Comparison of ENCODE assay signal across 26 cellular contexts in the genomic region with DNA sequence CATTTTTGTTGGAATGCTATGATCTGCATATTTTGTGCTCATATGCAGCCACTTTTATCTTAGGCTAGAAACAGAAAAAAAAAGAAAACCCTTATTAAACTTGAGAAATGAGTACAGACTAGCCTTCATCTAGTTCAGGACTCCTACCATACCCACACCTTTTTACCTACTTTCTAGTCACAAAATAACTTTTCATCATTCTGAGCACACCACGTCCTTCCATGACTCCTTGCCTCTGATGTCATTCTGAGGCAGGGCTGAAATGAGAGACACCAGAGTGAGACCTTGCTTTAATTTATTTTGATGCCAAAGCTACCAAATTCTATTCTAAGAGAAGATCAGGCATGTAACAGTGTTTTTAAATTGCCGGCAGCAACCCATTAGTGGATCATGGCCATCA. TPM values are rescaled to one million over a fixed set of nuclear protein-coding genes. Genes with fewer than 3 reads are reported as not detected.
DNase-seq lines count a peak whose midpoint lies in the region; ATAC-seq, FAIRE-seq and TF ChIP-seq lines count a peak whose summit lies in the region.
"Had no signal": no experiment of that assay in that cellular context is flagged by ENCODE, and none has a peak within 500 bp of the region (broad histone marks: within the 10 kb centered on the region; RNA-seq: fewer than 3 reads in every experiment).

No MANE protein-coding gene starts in this region.

- no peak for DNase-seq in activated T-cell treated with anti-CD3 and anti-CD28 coated beads, Interleukin-2, amount 50 U/mL, for 24 hours
- DNase-seq in activated T-cell treated with anti-CD3 and anti-CD28 coated beads, Interleukin-2, amount 50 U/mL, for 48 hours = no peak
- DNase-seq in Karpas-422 (no peak), osteocyte (ENCODE audit: extremely low spot score, unreplicated experiment) (no peak), GM19239 (ENCODE audit: insufficient read length, low spot score) (no peak)
- DNase-seq in activated naive CD8-positive, alpha-beta T cell treated with anti-CD3 and anti-CD28 coated beads, Interleukin-2, amount 50 U/mL, for 24 hours = no peak
- DNase-seq: ACHN; activated naive CD4-positive, alpha-beta T cell; COR-L47; DMS79 treated with DMSO at 0.1 percent for 48 hours; heart right ventricle; left cardiac atrium; NCI-H1436; NCI-H2107; nucleus accumbens; PC-3; SHP77 had no signal

- H3K4me1 Mint-ChIP-seq in activated T-cell treated with anti-CD3 and anti-CD28 coated beads, Interleukin-2, amount 50 U/mL, for 24 hours (ENCODE audit: low read depth) = peaks cover 18% of the 10 kb centered on the region
- peaks cover 12% of the 10 kb centered on the region for H3K4me1 Mint-ChIP-seq in activated naive CD8-positive, alpha-beta T cell treated with anti-CD3 and anti-CD28 coated beads, Interleukin-2, amount 50 U/mL, for 24 hours
- peaks cover 23% of the 10 kb centered on the region for H3K4me1 Mint-ChIP-seq in osteocyte (ENCODE audit: unreplicated experiment)

- H3K4me3 Mint-ChIP-seq in activated T-cell treated with anti-CD3 and anti-CD28 coated beads, Interleukin-2, amount 50 U/mL, for 24 hours = no peak overlapping the region
- no peak overlapping the region for H3K4me3 Mint-ChIP-seq in activated naive CD8-positive, alpha-beta T cell treated with anti-CD3 and anti-CD28 coated beads, Interleukin-2, amount 50 U/mL, for 24 hours
- H3K4me3 Mint-ChIP-seq in osteocyte (ENCODE audit: unreplicated experiment) = no peak overlapping the region

- no peak for TF ChIP-seq CTCF in osteocyte (IDR thresholded peaks at IDR 0.05)
- TF ChIP-seq CTCF in gastroesophageal sphincter (IDR thresholded peaks at IDR 0.05) = no peak

- no peak for TF ChIP-seq EP300 in gastroesophageal sphincter (IDR thresholded peaks at IDR 0.05)

- no peak for FAIRE-seq in GM19239 (lab: Jason Lieb, UNC)

- H3K4me1 ChIP-seq in Karpas-422 (ENCODE audit: low read length) (peaks cover 60% of the 10 kb centered on the region), gastroesophageal sphincter (no peaks in the 10 kb centered on the region)
- H3K4me1 ChIP-seq: vagina had no signal

- no peak for TF ChIP-seq POLR2A in gastroesophageal sphincter (IDR thresholded peaks at IDR 0.05)

- H3K4me3 ChIP-seq in Karpas-422 (ENCODE audit: low read length) (no peak overlapping the region), gastroesophageal sphincter (no peak overlapping the region)
- H3K4me3 ChIP-seq: heart right ventricle, skin epidermis, thoracic aorta, vagina had no signal

- H3K27me3 Mint-ChIP-seq in activated T-cell treated with anti-CD3 and anti-CD28 coated beads, Interleukin-2, amount 50 U/mL, for 24 hours = no peaks in the 10 kb centered on the region
- H3K27me3 Mint-ChIP-seq in activated naive CD8-positive, alpha-beta T cell treated with anti-CD3 and anti-CD28 coated beads, Interleukin-2, amount 50 U/mL, for 24 hours = no peaks in the 10 kb centered on the region
- H3K27me3 Mint-ChIP-seq in osteocyte (ENCODE audit: unreplicated experiment) = no peaks in the 10 kb centered on the region

- WGBS in gastroesophageal sphincter (ENCODE audit: low coverage in 1 of 2), 2 donors = 89 to 100% methylated on average over 1 to 2 of the region's 2 CpGs

- peaks cover 74% of the 10 kb centered on the region for H3K79me2 ChIP-seq in Karpas-422 (ENCODE audit: low read length)

- no peaks in the 10 kb centered on the region for H3K9me2 ChIP-seq in Karpas-422 (replicated peaks; ENCODE audit: insufficient read depth, low read length)

- H3K9me3 ChIP-seq in Karpas-422 (ENCODE audit: low read length) = no peaks in the 10 kb centered on the region
- no peaks in the 10 kb centered on the region for H3K9me3 ChIP-seq in gastroesophageal sphincter
- H3K9me3 ChIP-seq: heart right ventricle, thoracic aorta, vagina had no signal

- ATAC-seq in activated naive CD8-positive, alpha-beta T cell treated with anti-CD3 and anti-CD28 coated beads, Interleukin-2, amount 50 U/mL, for 24 hours = no peak
- ATAC-seq in gastroesophageal sphincter (no peak), HG03565 (IDR thresholded peaks at IDR 0.05; ENCODE audit: unreplicated experiment) (no peak)
- ATAC-seq: heart right ventricle had no signal

- no peak overlapping the region for H3K9ac ChIP-seq in Karpas-422 (ENCODE audit: low read length)

- H3K36me3 Mint-ChIP-seq in activated T-cell treated with anti-CD3 and anti-CD28 coated beads, Interleukin-2, amount 50 U/mL, for 24 hours (ENCODE audit: low read depth) = peaks cover 56% of the 10 kb centered on the region
- peaks cover 18% of the 10 kb centered on the region for H3K36me3 Mint-ChIP-seq in activated naive CD8-positive, alpha-beta T cell treated with anti-CD3 and anti-CD28 coated beads, Interleukin-2, amount 50 U/mL, for 24 hours (ENCODE audit: low read depth)
- H3K36me3 Mint-ChIP-seq in osteocyte (ENCODE audit: unreplicated experiment) = peaks cover 30% of the 10 kb centered on the region

- no peaks in the 10 kb centered on the region for H3K9me3 Mint-ChIP-seq in activated T-cell treated with anti-CD3 and anti-CD28 coated beads, Interleukin-2, amount 50 U/mL, for 24 hours
- H3K9me3 Mint-ChIP-seq in activated naive CD8-positive, alpha-beta T cell treated with anti-CD3 and anti-CD28 coated beads, Interleukin-2, amount 50 U/mL, for 24 hours = no peaks in the 10 kb centered on the region
- peaks cover 3% of the 10 kb centered on the region for H3K9me3 Mint-ChIP-seq in osteocyte (ENCODE audit: unreplicated experiment)

- H3K36me3 ChIP-seq in Karpas-422 (ENCODE audit: insufficient read depth, low read length) = peaks cover 24% of the 10 kb centered on the region; the same call in 1 of the 2 replicates
- H3K36me3 ChIP-seq in gastroesophageal sphincter = peaks cover 0 to 61% of the 10 kb centered on the region in 2 donors

- peak overlapping the region; percentile 30 for H3K27ac Mint-ChIP-seq in activated T-cell treated with anti-CD3 and anti-CD28 coated beads, Interleukin-2, amount 50 U/mL, for 24 hours
- H3K27ac Mint-ChIP-seq in activated naive CD8-positive, alpha-beta T cell treated with anti-CD3 and anti-CD28 coated beads, Interleukin-2, amount 50 U/mL, for 24 hours = peak overlapping the region; percentile 82
- H3K27ac Mint-ChIP-seq in osteocyte (ENCODE audit: unreplicated experiment) = peak overlapping the region; percentile 46

- no peak overlapping the region for H3K4me2 ChIP-seq in Karpas-422 (ENCODE audit: low read depth, low read length, poor library complexity, severe bottlenecking)

- H2AFZ ChIP-seq in Karpas-422 (ENCODE audit: low read length) = no peak overlapping the region

- no peaks in the 10 kb centered on the region for H3K27me3 ChIP-seq in Karpas-422 (ENCODE audit: low read length)
- no peaks in the 10 kb centered on the region for H3K27me3 ChIP-seq in gastroesophageal sphincter
- H3K27me3 ChIP-seq: heart right ventricle, vagina had no signal

- H3K27ac ChIP-seq in Karpas-422 (ENCODE audit: low read length) (peak overlapping the region; percentile 40; the same call in 1 of the 2 replicates), gastroesophageal sphincter (no peak overlapping the region)
- H3K27ac ChIP-seq: epithelial cell of prostate, heart right ventricle, thoracic aorta, vagina had no signal

- H4K20me1 ChIP-seq in Karpas-422 (ENCODE audit: insufficient read depth, low read depth, low read length) = no peaks in the 10 kb centered on the region

RNA-seq across cellular contexts. Expression of a gene that starts 38.8 kb away (rescaled TPM):
- 90.8 and 177 TPM in 2 replicates for total RNA-seq in Karpas-422 (2014; rRNA removed; shearing (Covaris generic); ENCODE audit: low replicate concordance)
- total RNA-seq in osteocyte (166 and 171 TPM in 2 replicates), gastroesophageal sphincter (100 to 1,000 TPM; 141 to 183 (median 160) TPM)

RNA-seq across cellular contexts. Expression of a gene that starts 56.2 kb away (rescaled TPM):
- not detected in 2 replicates for total RNA-seq in Karpas-422 (2014; rRNA removed; shearing (Covaris generic); ENCODE audit: low replicate concordance)
- total RNA-seq in osteocyte (not detected in 2 replicates), gastroesophageal sphincter (not detected)
- total RNA-seq: heart right ventricle, HT-29, left cardiac atrium, NCI-H460, renal cortical epithelial cell, thoracic aorta, vagina had no signal

Comparison
In these comparisons a context has a peak if more than half of its experiments do, and no peak if none do; other contexts are left out.
1. H3K27ac Mint-ChIP-seq: peak in every context shown above with its lines; median percentile 82 in activated naive CD8-positive, alpha-beta T cell treated with anti-CD3 and anti-CD28 coated beads, Interleukin-2, amount 50 U/mL, for 24 hours; 46 in osteocyte; 30 in activated T-cell treated with anti-CD3 and anti-CD28 coated beads, Interleukin-2, amount 50 U/mL, for 24 hours.